Comparison of ENCODE assay signal across 8 cellular contexts in the genomic region with DNA sequence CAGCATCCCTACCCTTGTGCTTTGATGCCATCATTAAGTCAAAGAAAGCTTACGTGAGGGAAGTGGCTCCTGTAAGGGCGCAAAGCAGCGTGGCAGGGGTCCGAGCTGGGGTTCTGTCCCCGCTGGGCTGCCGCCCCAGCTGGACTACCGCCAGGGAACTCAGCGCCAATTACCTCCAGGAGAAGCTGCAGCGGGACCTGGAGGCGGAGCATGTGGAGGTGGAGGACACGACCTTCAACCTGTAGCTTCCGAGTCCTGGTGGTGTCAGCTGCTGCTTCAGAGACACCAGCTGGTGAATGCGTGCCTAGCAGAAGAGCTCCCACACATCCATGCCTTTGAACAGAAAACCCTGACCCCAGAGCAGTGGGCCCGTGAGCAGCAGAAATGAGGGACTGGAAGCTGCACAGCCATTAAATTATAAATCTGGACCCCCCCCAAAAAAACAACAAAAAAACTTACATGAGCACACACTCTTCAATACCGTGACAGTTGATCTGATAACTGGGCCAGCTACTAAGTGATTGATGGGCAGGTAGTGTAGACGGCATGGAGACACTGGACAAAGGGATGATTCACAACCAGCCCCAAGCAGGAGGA. TPM values are rescaled to one million over a fixed set of nuclear protein-coding genes. Genes with fewer than 3 reads are reported as not detected.
DNase-seq lines count a peak whose midpoint lies in the region; ATAC-seq lines count a peak whose summit lies in the region.

No MANE protein-coding gene starts in this region.

- H3K36me3 Mint-ChIP-seq in activated naive CD8-positive, alpha-beta T cell treated with anti-CD3 and anti-CD28 coated beads, Interleukin-2, amount 10 ng/mL, durations not matched to agents 7 days and 5 days = no peaks in the 10 kb centered on the region

- POLR2A ChIA-PET in activated naive CD8-positive, alpha-beta T cell treated with anti-CD3 and anti-CD28 coated beads, Interleukin-2, amount 10 ng/mL, durations not matched to agents 7 days and 5 days (lab: Charles Lee) = interaction anchor here (0.7 to 3.0 kb wide), 4 partner anchors 20 to 120 kb away, joined by 3 to 30 read pairs (median 4); a partner anchor contains a TSS

- no peaks in the 10 kb centered on the region for H3K9me3 Mint-ChIP-seq in activated naive CD8-positive, alpha-beta T cell treated with anti-CD3 and anti-CD28 coated beads, Interleukin-2, amount 10 ng/mL, durations not matched to agents 7 days and 5 days

- no peaks in the 10 kb centered on the region for H3K27me3 Mint-ChIP-seq in activated naive CD8-positive, alpha-beta T cell treated with anti-CD3 and anti-CD28 coated beads, Interleukin-2, amount 10 ng/mL, durations not matched to agents 7 days and 5 days

- H3K27ac Mint-ChIP-seq in activated naive CD8-positive, alpha-beta T cell treated with anti-CD3 and anti-CD28 coated beads, Interleukin-2, amount 10 ng/mL, durations not matched to agents 7 days and 5 days = no peak overlapping the region

- peak; percentile 26 for DNase-seq in NCI-H1694 treated with DMSO at 0.1 percent for 48 hours (lab: John Stamatoyannopoulos, UW)
- peak; percentile 37 for DNase-seq in activated naive CD8-positive, alpha-beta T cell treated with anti-CD3 and anti-CD28 coated beads, Interleukin-2, amount 10 ng/mL, durations not matched to agents 7 days and 5 days
- peak; percentile 20 for DNase-seq in myocyte (ENCODE audit: low read depth)
- DNase-seq in posterior cingulate gyrus = no peak
- no peak for DNase-seq in activated effector memory CD4-positive, alpha-beta T cell treated with Interleukin-2 at 50 U/mL for 16 hours
- no peak for DNase-seq in germinal center (ENCODE audit: low spot score)

- ATAC-seq in GM18867 (IDR thresholded peaks at IDR 0.05; ENCODE audit: unreplicated experiment) (peak; percentile 79), HG02884 (IDR thresholded peaks at IDR 0.05; ENCODE audit: unreplicated experiment) (no peak)
- peak; percentile 35 for ATAC-seq in activated naive CD8-positive, alpha-beta T cell treated with anti-CD3 and anti-CD28 coated beads, Interleukin-2, amount 10 ng/mL, durations not matched to agents 7 days and 5 days (ENCODE audit: low read depth)

- intact Hi-C loops in posterior cingulate gyrus (cut with DNase I) = loop anchor here (10.0 kb wide), 1 partner anchor 547 kb away; no protein-coding TSS in a partner anchor

- H3K4me3 Mint-ChIP-seq in activated naive CD8-positive, alpha-beta T cell treated with anti-CD3 and anti-CD28 coated beads, Interleukin-2, amount 10 ng/mL, durations not matched to agents 7 days and 5 days = no peak overlapping the region

- peaks cover 19% of the 10 kb centered on the region for H3K4me1 Mint-ChIP-seq in activated naive CD8-positive, alpha-beta T cell treated with anti-CD3 and anti-CD28 coated beads, Interleukin-2, amount 10 ng/mL, durations not matched to agents 7 days and 5 days

RNA-seq across cellular contexts. Expression of a gene that starts 20.1 kb away (rescaled TPM):
- total RNA-seq in activated naive CD8-positive, alpha-beta T cell treated with anti-CD3 and anti-CD28 coated beads, Interleukin-2, amount 10 ng/mL, durations not matched to agents 7 days and 5 days = 10 to 100 TPM; 18.0 to 22.0 TPM
- 124 and 157 TPM in 2 replicates for total RNA-seq in myocyte
- 14.8 TPM for polyA plus RNA-seq in myocyte (2012)

Comparison
In these comparisons a context has a peak if more than half of its experiments do, and no peak if none do; other contexts are left out.
1. DNase-seq: peak in NCI-H1694 treated with DMSO at 0.1 percent for 48 hours (single experiment), activated naive CD8-positive, alpha-beta T cell treated with anti-CD3 and anti-CD28 coated beads, Interleukin-2, amount 10 ng/mL, durations not matched to agents 7 days and 5 days (single experiment) and myocyte (single experiment); none in posterior cingulate gyrus (0 of 10), activated effector memory CD4-positive, alpha-beta T cell treated with Interleukin-2 at 50 U/mL for 16 hours (single experiment) and germinal center (single experiment).